Comparison of ENCODE assay signal across 1 cellular context in the genomic region with DNA sequence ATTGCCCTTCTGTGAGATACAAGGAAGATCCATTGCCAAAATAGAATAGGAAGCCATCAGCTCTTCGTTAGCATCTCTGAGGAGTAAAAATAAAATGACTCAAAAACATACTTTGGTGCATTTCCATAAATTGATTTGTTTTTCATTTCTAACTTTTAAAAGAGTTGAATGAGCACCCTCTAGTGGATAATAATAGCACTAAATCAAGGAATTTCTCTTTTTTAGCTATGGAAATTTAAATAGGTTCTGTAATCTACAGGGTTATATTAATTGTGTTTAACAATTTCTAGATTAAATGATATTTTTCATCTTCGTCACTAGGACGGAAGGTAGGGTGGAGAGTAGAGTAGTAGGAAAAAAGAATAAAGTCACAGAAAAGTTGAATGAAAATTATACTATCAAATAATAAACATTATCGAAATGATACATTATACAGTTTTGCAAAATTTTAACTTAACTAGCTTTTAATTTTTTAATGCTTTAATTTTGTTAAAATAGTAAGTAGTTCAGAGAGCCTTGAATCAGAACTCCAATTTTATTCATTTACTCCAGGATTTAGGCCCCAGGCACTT.
TF ChIP-seq lines count a peak whose summit lies in the region.

No MANE protein-coding gene starts in this region.

TF ChIP-seq in GM12878, 131 proteins besides CTCF, POLR2A, EP300 and RAD21 (continued from another document):
- TF ChIP-seq, protein P1, sequence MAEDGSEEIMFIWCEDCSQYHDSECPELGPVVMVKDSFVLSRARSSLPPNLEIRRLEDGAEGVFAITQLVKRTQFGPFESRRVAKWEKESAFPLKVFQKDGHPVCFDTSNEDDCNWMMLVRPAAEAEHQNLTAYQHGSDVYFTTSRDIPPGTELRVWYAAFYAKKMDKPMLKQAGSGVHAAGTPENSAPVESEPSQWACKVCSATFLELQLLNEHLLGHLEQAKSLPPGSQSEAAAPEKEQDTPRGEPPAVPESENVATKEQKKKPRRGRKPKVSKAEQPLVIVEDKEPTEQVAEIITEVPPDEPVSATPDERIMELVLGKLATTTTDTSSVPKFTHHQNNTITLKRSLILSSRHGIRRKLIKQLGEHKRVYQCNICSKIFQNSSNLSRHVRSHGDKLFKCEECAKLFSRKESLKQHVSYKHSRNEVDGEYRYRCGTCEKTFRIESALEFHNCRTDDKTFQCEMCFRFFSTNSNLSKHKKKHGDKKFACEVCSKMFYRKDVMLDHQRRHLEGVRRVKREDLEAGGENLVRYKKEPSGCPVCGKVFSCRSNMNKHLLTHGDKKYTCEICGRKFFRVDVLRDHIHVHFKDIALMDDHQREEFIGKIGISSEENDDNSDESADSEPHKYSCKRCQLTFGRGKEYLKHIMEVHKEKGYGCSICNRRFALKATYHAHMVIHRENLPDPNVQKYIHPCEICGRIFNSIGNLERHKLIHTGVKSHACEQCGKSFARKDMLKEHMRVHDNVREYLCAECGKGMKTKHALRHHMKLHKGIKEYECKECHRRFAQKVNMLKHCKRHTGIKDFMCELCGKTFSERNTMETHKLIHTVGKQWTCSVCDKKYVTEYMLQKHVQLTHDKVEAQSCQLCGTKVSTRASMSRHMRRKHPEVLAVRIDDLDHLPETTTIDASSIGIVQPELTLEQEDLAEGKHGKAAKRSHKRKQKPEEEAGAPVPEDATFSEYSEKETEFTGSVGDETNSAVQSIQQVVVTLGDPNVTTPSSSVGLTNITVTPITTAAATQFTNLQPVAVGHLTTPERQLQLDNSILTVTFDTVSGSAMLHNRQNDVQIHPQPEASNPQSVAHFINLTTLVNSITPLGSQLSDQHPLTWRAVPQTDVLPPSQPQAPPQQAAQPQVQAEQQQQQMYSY (CRISPR knock-in tag; IDR thresholded peaks at IDR 0.05): no peak
- TF ChIP-seq TCF7 (IDR thresholded peaks at IDR 0.05; ENCODE audit: borderline replicate concordance) (no peak), SMARCA5 (IDR thresholded peaks at IDR 0.05) (0 out of 2 replicates have a peak, but pooled peaks have one; percentile 15), SRF (IDR thresholded peaks at IDR 0.05; ENCODE audit: low read depth in 2 of 2, low read length in 2 of 2) (no peak), ZNF274 (IDR thresholded peaks at IDR 0.05; ENCODE audit: insufficient read depth, insufficient read length) (no peak), NBN (IDR thresholded peaks at IDR 0.05) (no peak), IKZF1 (conservative IDR thresholded peaks at IDR 0.05) (no peak), PML (IDR thresholded peaks at IDR 0.05; ENCODE audit: low read length) (no peak), RUNX3 (IDR thresholded peaks at IDR 0.05; ENCODE audit: low read length) (no peak), FOXM1 (IDR thresholded peaks at IDR 0.05; ENCODE audit: low read depth, low read length) (no peak), ZSCAN29 (IDR thresholded peaks at IDR 0.05) (no peak)
- TF ChIP-seq, protein P2, sequence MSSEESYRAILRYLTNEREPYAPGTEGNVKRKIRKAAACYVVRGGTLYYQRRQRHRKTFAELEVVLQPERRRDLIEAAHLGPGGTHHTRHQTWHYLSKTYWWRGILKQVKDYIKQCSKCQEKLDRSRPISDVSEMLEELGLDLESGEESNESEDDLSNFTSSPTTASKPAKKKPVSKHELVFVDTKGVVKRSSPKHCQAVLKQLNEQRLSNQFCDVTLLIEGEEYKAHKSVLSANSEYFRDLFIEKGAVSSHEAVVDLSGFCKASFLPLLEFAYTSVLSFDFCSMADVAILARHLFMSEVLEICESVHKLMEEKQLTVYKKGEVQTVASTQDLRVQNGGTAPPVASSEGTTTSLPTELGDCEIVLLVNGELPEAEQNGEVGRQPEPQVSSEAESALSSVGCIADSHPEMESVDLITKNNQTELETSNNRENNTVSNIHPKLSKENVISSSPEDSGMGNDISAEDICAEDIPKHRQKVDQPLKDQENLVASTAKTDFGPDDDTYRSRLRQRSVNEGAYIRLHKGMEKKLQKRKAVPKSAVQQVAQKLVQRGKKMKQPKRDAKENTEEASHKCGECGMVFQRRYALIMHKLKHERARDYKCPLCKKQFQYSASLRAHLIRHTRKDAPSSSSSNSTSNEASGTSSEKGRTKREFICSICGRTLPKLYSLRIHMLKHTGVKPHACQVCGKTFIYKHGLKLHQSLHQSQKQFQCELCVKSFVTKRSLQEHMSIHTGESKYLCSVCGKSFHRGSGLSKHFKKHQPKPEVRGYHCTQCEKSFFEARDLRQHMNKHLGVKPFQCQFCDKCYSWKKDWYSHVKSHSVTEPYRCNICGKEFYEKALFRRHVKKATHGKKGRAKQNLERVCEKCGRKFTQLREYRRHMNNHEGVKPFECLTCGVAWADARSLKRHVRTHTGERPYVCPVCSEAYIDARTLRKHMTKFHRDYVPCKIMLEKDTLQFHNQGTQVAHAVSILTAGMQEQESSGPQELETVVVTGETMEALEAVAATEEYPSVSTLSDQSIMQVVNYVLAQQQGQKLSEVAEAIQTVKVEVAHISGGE (CRISPR knock-in tag; IDR thresholded peaks at IDR 0.05): no peak
- TF ChIP-seq, protein P3, sequence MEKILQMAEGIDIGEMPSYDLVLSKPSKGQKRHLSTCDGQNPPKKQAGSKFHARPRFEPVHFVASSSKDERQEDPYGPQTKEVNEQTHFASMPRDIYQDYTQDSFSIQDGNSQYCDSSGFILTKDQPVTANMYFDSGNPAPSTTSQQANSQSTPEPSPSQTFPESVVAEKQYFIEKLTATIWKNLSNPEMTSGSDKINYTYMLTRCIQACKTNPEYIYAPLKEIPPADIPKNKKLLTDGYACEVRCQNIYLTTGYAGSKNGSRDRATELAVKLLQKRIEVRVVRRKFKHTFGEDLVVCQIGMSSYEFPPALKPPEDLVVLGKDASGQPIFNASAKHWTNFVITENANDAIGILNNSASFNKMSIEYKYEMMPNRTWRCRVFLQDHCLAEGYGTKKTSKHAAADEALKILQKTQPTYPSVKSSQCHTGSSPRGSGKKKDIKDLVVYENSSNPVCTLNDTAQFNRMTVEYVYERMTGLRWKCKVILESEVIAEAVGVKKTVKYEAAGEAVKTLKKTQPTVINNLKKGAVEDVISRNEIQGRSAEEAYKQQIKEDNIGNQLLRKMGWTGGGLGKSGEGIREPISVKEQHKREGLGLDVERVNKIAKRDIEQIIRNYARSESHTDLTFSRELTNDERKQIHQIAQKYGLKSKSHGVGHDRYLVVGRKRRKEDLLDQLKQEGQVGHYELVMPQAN (conservative IDR thresholded peaks at IDR 0.05): no peak
- TF ChIP-seq, protein P4, sequence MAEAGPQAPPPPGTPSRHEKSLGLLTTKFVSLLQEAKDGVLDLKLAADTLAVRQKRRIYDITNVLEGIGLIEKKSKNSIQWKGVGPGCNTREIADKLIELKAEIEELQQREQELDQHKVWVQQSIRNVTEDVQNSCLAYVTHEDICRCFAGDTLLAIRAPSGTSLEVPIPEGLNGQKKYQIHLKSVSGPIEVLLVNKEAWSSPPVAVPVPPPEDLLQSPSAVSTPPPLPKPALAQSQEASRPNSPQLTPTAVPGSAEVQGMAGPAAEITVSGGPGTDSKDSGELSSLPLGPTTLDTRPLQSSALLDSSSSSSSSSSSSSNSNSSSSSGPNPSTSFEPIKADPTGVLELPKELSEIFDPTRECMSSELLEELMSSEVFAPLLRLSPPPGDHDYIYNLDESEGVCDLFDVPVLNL (IDR thresholded peaks at IDR 0.05; ENCODE audit: low read depth, low read length): no peak
- TF ChIP-seq, protein P5, sequence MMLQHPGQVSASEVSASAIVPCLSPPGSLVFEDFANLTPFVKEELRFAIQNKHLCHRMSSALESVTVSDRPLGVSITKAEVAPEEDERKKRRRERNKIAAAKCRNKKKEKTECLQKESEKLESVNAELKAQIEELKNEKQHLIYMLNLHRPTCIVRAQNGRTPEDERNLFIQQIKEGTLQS (IDR thresholded peaks at IDR 0.05; ENCODE audit: borderline replicate concordance, extremely low read depth, low read depth, low read length): no peak
